Comparison of ENCODE assay signal across 22 cellular contexts in the genomic region with DNA sequence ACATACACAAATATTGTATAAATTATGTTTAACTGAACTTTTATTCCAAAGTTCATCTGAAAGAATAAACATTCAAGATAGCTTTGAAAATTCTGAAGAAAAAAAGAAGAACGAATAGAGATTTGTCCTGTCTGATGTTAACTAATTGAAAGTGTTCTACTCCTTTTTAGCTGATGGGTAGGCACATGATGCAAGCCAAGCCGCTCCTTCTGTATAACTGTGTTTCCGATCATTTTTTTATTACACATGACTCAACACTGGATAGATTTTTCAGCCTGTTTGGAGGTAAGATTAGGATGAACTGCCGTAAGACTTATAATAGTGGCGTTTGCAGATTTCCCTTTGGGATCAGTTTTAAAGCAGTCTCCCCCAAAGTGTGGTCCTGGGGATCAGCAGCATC. TPM values are rescaled to one million over a fixed set of nuclear protein-coding genes. Genes with fewer than 3 reads are reported as not detected.
DNase-seq lines count a peak whose midpoint lies in the region; ATAC-seq, FAIRE-seq and TF ChIP-seq lines count a peak whose summit lies in the region.
"Had no signal": no experiment of that assay in that cellular context is flagged by ENCODE, and none has a peak within 500 bp of the region (broad histone marks: within the 10 kb centered on the region; RNA-seq: fewer than 3 reads in every experiment).

No MANE protein-coding gene starts in this region.

- peaks cover 26 to 61% (median 56%) of the 10 kb centered on the region in 4 donors for H3K4me1 Mint-ChIP-seq in naive thymus-derived CD8-positive, alpha-beta T cell

- CTCF ChIA-PET in HEK293 (lab: Yijun Ruan, JAX) = interaction anchor here (0.6 to 1.6 kb wide), 4 partner anchors 13 to 254 kb away, joined by 3 read pairs; no protein-coding TSS in a partner anchor

- peaks cover 0 to 44% (median 26%) of the 10 kb centered on the region in 3 donors for H3K36me3 Mint-ChIP-seq in naive thymus-derived CD8-positive, alpha-beta T cell

- peak; percentile 72 for ATAC-seq in mucosa of descending colon
- no peak for ATAC-seq in naive thymus-derived CD8-positive, alpha-beta T cell
- ATAC-seq: SK-N-SH treated with all-trans-retinoic acid at 6 μM for 48 hours had no signal

- DNase-seq in NCI-H2171 treated with DMSO at 0.1 percent for 48 hours (lab: John Stamatoyannopoulos, UW) = peak; percentile 54
- no peak for DNase-seq in NCI-H2171 (lab: John Stamatoyannopoulos, UW)
- peak; percentile 12 for DNase-seq in SW480 (ENCODE audit: low spot score)
- no peak for DNase-seq in mucosa of descending colon
- DNase-seq in naive thymus-derived CD8-positive, alpha-beta T cell = no peak
- no peak for DNase-seq in RCC 7860 (ENCODE audit: low spot score)
- DNase-seq in NK-92 treated with Interleukin-12 subunit alpha and Interleukin-12 subunit beta, amount 100 ng/mL, for 24 hours (lab: John Stamatoyannopoulos, UW) = no peak
- DNase-seq: GDM1, H7, Karpas-422, MM.1S, NCI-H226, SHP77 had no signal

- H3K27me3 Mint-ChIP-seq in naive thymus-derived CD8-positive, alpha-beta T cell = no peaks in the 10 kb centered on the region
- H3K27me3 Mint-ChIP-seq: IgD-negative memory B cell had no signal

- H3K4me1 ChIP-seq in HEK293 (ENCODE audit: control insufficient read depth, insufficient read depth, low read length) = no peaks in the 10 kb centered on the region; the same call in 1 of the 2 replicates
- H3K4me1 ChIP-seq in mucosa of descending colon (ENCODE audit: low read depth) = peaks cover 7% of the 10 kb centered on the region

- H3K9me3 ChIP-seq in HEK293 (ENCODE audit: control insufficient read depth, insufficient read depth, low read depth, low read length) (no peaks in the 10 kb centered on the region), mucosa of descending colon (no peaks in the 10 kb centered on the region)

- H3K4me3 Mint-ChIP-seq in naive thymus-derived CD8-positive, alpha-beta T cell = no peak overlapping the region
- H3K4me3 Mint-ChIP-seq: CD14-positive monocyte had no signal

- TF ChIP-seq CTCF in HEK293 (tag by site-specific recombination; IDR thresholded peaks at IDR 0.05) (no peak), mucosa of descending colon (IDR thresholded peaks at IDR 0.05) (no peak)

- FAIRE-seq in RCC 7860 (lab: Jason Lieb, UNC) = no peak
- FAIRE-seq: HTR-8/SVneo had no signal

- intact Hi-C loops in mucosa of descending colon (cut with DNase I, micrococcal nuclease) = no loop called here

- H3K27ac ChIP-seq in HEK293 (ENCODE audit: extremely low read depth, low read depth, low read length) = peak overlapping the region; percentile 46; the same call in 1 of the 2 replicates
- H3K27ac ChIP-seq: 22Rv1 had no signal

- H3K9me3 Mint-ChIP-seq in naive thymus-derived CD8-positive, alpha-beta T cell = no peaks in the 10 kb centered on the region
- H3K9me3 Mint-ChIP-seq: IgD-negative memory B cell had no signal

- peak overlapping the region in 5 of 10 donors; percentile 2 to 62 (median 34) for H3K27ac Mint-ChIP-seq in naive thymus-derived CD8-positive, alpha-beta T cell

- H3K4me3 ChIP-seq in HEK293 (ENCODE audit: low read depth, low read length) = peak overlapping the region; percentile 5
- peak overlapping the region; percentile 7 for H3K4me3 ChIP-seq in mucosa of descending colon

- POLR2A ChIA-PET in HEK293 (lab: Yijun Ruan, JAX) = interaction anchor here (0.9 to 2.3 kb wide), 2 partner anchors 19 to 24 kb away, joined by 3 to 11 read pairs; a partner anchor contains a TSS
- POLR2A ChIA-PET in naive thymus-derived CD8-positive, alpha-beta T cell (lab: Charles Lee) = interaction anchor here (1.9 kb wide), 1 partner anchor 19 kb away, joined by 12 read pairs; a partner anchor contains a TSS

- H3K36me3 ChIP-seq in HEK293 (ENCODE audit: control insufficient read depth in 2 of 2, insufficient read depth in 1 of 2, low read length in 2 of 2) = peaks cover 4 to 16% of the 10 kb centered on the region in 2 experiments; a peak in 2 of 3 replicates
- H3K36me3 ChIP-seq in mucosa of descending colon (ENCODE audit: low read depth) = no peaks in the 10 kb centered on the region

TF ChIP-seq in HEK293, 187 proteins besides CTCF, POLR2A, EP300 and RAD21:
- TF ChIP-seq, protein P1, sequence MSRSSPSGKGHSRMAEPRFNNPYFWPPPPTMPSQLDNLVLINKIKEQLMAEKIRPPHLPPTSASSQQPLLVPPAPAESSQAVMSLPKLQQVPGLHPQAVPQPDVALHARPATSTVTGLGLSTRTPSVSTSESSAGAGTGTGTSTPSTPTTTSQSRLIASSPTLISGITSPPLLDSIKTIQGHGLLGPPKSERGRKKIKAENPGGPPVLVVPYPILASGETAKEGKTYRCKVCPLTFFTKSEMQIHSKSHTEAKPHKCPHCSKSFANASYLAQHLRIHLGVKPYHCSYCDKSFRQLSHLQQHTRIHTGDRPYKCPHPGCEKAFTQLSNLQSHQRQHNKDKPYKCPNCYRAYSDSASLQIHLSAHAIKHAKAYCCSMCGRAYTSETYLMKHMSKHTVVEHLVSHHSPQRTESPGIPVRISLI (tag by site-specific recombination; IDR thresholded peaks at IDR 0.05) = peak; percentile 13; the same call in 1 of the 2 replicates
- TF ChIP-seq ZSCAN30 (tag by site-specific recombination; IDR thresholded peaks at IDR 0.05) (no peak), ZBTB20 (tag by site-specific recombination; IDR thresholded peaks at IDR 0.05) (0 out of 2 replicates have a peak, but pooled peaks have one; percentile 18), SP3 (tag by site-specific recombination; IDR thresholded peaks at IDR 0.05) (no peak), OVOL3 (tag by site-specific recombination; IDR thresholded peaks at IDR 0.05) (no peak), ZNF335 (tag by site-specific recombination; conservative IDR thresholded peaks at IDR 0.05) (0 out of 2 replicates have a peak, but pooled peaks have one; percentile 49), ZNF610 (tag by site-specific recombination; IDR thresholded peaks at IDR 0.05; ENCODE audit: borderline replicate concordance) (peak; percentile 90; the same call in 1 of the 2 replicates), ZBTB17 (tag by site-specific recombination; IDR thresholded peaks at IDR 0.05) (peak; percentile 46; the same call in 1 of the 2 replicates)

RNA-seq across cellular contexts. Expression of a gene that starts 19.0 kb away (rescaled TPM):
- 10 to 100 TPM; 18.6 to 33.9 (median 23.0) TPM for total RNA-seq in mucosa of descending colon
- total RNA-seq in naive thymus-derived CD8-positive, alpha-beta T cell = 10 to 100 TPM; 21.0 to 22.5 TPM
- polyA plus RNA-seq in naive thymus-derived CD8-positive, alpha-beta T cell = 10 to 100 TPM in 1 of 3 donors, 1 to 10 TPM in 2; 7.8 to 10.9 (median 8.2) TPM

RNA-seq across cellular contexts. Expression of a gene that starts 19.2 kb away (rescaled TPM):
- 1 to 10 TPM; 5.4 to 9.1 (median 6.2) TPM for total RNA-seq in mucosa of descending colon
- total RNA-seq in naive thymus-derived CD8-positive, alpha-beta T cell = 10 to 100 TPM; 10.7 to 10.8 TPM
- polyA plus RNA-seq in naive thymus-derived CD8-positive, alpha-beta T cell = 1 to 10 TPM; 2.5 to 5.7 (median 2.7) TPM

RNA-seq across cellular contexts. Expression of a gene that starts 53.5 kb away (rescaled TPM):
- 10 to 100 TPM in 2 of 3 donors, 1 to 10 TPM in 1; 7.5 to 20.6 (median 18.9) TPM for total RNA-seq in mucosa of descending colon
- total RNA-seq in naive thymus-derived CD8-positive, alpha-beta T cell = not detected
- polyA plus RNA-seq in naive thymus-derived CD8-positive, alpha-beta T cell = under 1 TPM in 1 of 3 donors, not detected in 2; 0.40 TPM
- total RNA-seq: Daoy, H7, RPMI7951 had no signal
- polyA plus RNA-seq: AG04450, CD14-positive monocyte had no signal

Comparison
In these comparisons a context has a peak if more than half of its experiments do, and no peak if none do; other contexts are left out.
1. DNase-seq: peak in NCI-H2171 treated with DMSO at 0.1 percent for 48 hours (single experiment) and SW480 (single experiment); none in NCI-H2171 (single experiment), mucosa of descending colon (0 of 3), naive thymus-derived CD8-positive, alpha-beta T cell (0 of 10), RCC 7860 (single experiment) and NK-92 treated with Interleukin-12 subunit alpha and Interleukin-12 subunit beta, amount 100 ng/mL, for 24 hours (single experiment).
2. RNA of a gene that starts 53.5 kb away (total RNA-seq): 7.5 to 20.6 TPM in mucosa of descending colon; not detected in naive thymus-derived CD8-positive, alpha-beta T cell; every median in the first group is over 4 times any median in the second.